Comparison of ENCODE assay signal across 1 cellular context in genomic region chr1:15949453-15950245, GRCh38.
TF ChIP-seq lines count a peak whose summit lies in the region.

No MANE protein-coding gene starts in this region.

TF ChIP-seq in GM23338, 12 proteins besides CTCF, POLR2A, EP300 and RAD21 (continued from another document):
- TF ChIP-seq ZNF462 (CRISPR knock-in tag; IDR thresholded peaks at IDR 0.05) (no peak), POLR2AphosphoS5 (IDR thresholded peaks at IDR 0.05; ENCODE audit: low read depth) (no peak), ETS1 (IDR thresholded peaks at IDR 0.05) (no peak), EZH2phosphoT487 (IDR thresholded peaks at IDR 0.05; ENCODE audit: unreplicated experiment) (no peak), CREB1 (CRISPR knock-in tag; IDR thresholded peaks at IDR 0.05; ENCODE audit: low read depth) (no peak), JUNB (IDR thresholded peaks at IDR 0.05; ENCODE audit: unreplicated experiment) (no peak), ZNF114 (CRISPR knock-in tag; IDR thresholded peaks at IDR 0.05) (no peak), NANOG (IDR thresholded peaks at IDR 0.05; ENCODE audit: borderline replicate concordance) (no peak), REST (IDR thresholded peaks at IDR 0.05; ENCODE audit: unreplicated experiment) (no peak)
TF ChIP-seq in GM23338: peak in this region for 0.
